ENCODE assay signal across 20 cellular contexts in genomic region chr7:139580435-139580834, GRCh38. TPM values are rescaled to one million over a fixed set of nuclear protein-coding genes. Genes with fewer than 3 reads are reported as not detected.
A peak's percentile ranks its signal among the peaks of the same experiment; 100 is the strongest.
DNase-seq lines count a peak whose midpoint lies in the region; ATAC-seq and TF ChIP-seq lines count a peak whose summit lies in the region.
"Had no signal": no experiment of that assay in that cellular context is flagged by ENCODE, and none has a peak within 500 bp of the region (broad histone marks: within the 10 kb centered on the region; RNA-seq: fewer than 3 reads in every experiment).

No MANE protein-coding gene starts in this region.

- intact Hi-C loops in right cardiac atrium (cut with DNase I): no loop called here

- no peaks in the 10 kb centered on the region for H3K4me1 ChIP-seq in right atrium auricular region
- H3K4me1 ChIP-seq in right cardiac atrium (ENCODE audit: control insufficient read depth, insufficient read depth, low read length): no peaks in the 10 kb centered on the region
- H3K4me1 ChIP-seq: A549, BE2C had no signal

- H3K4me3 ChIP-seq in right atrium auricular region (no peak overlapping the region), right cardiac atrium (ENCODE audit: low read length) (no peak overlapping the region)
- H3K4me3 ChIP-seq: A549; BLaER1 treated with 17β-estradiol and CSF1 and Interleukin-3, amounts not matched to agents 10 nM and 100 nM; GM23338 had no signal

- H3K9me3 ChIP-seq in right atrium auricular region (no peaks in the 10 kb centered on the region), right cardiac atrium (ENCODE audit: control insufficient read depth, low read length) (no peaks in the 10 kb centered on the region)
- H3K9me3 ChIP-seq: A549; BE2C; BLaER1 treated with 17β-estradiol and CSF1 and Interleukin-3, amounts not matched to agents 10 nM and 100 nM had no signal

- H3K36me3 ChIP-seq in right atrium auricular region: peaks cover 77% of the 10 kb centered on the region
- H3K36me3 ChIP-seq: BE2C had no signal

- no peak for TF ChIP-seq CTCF in right atrium auricular region (IDR thresholded peaks at IDR 0.05)

- no peaks in the 10 kb centered on the region for H3K27me3 ChIP-seq in right atrium auricular region
- H3K27me3 ChIP-seq in right cardiac atrium (ENCODE audit: control insufficient read depth, insufficient read depth): no peaks in the 10 kb centered on the region
- H3K27me3 ChIP-seq: BE2C; BLaER1 treated with 17β-estradiol and CSF1 and Interleukin-3, amounts not matched to agents 10 nM and 100 nM had no signal

- WGBS in right cardiac atrium: 97% methylated on average over 3 of the region's 3 CpGs

- H3K27ac ChIP-seq in right atrium auricular region: no peak overlapping the region
- H3K27ac ChIP-seq in right cardiac atrium (ENCODE audit: low read length): no peak overlapping the region
- H3K27ac ChIP-seq: A549 had no signal

- peak; percentile 24 for DNase-seq in activated CD8-positive, alpha-beta memory T cell treated with anti-CD3 and anti-CD28 coated beads for 24 hours
- no peak for DNase-seq in activated CD8-positive, alpha-beta memory T cell treated with anti-CD3 and anti-CD28 coated beads, Interleukin-2, amount 50 U/mL, for 4 hours
- peak; percentile 18 for DNase-seq in right atrium auricular region (ENCODE audit: low spot score)
- DNase-seq in right cardiac atrium: no peak
- DNase-seq in ureter (ENCODE audit: low spot score): peak; percentile 18
- DNase-seq in HT-29 (ENCODE audit: low spot score): no peak
- DNase-seq: 8988T; ACHN; AML-193; BE2C; CD4-positive, alpha-beta T cell; CD8-positive, alpha-beta memory T cell; DMS53; DMS79 treated with DMSO at 0.1 percent for 48 hours; GF-D8 had no signal

- ATAC-seq in right cardiac atrium: no peak
- ATAC-seq: A549, HCT116 had no signal

RNA-seq across cellular contexts. Expression of gene CLEC2L, which starts 57.0 kb away (rescaled TPM):
- not detected for total RNA-seq in right atrium auricular region
- total RNA-seq in right cardiac atrium: not detected
- not detected for polyA plus RNA-seq in right cardiac atrium
- total RNA-seq in ureter: not detected
- not detected in 2 replicates for total RNA-seq in HT-29 (2014; rRNA removed; shearing (Covaris generic))
- total RNA-seq: CD4-positive, alpha-beta T cell; CD8-positive, alpha-beta memory T cell; GM23338 had no signal
- polyA plus RNA-seq: CD14-positive monocyte; CD8-positive, alpha-beta memory T cell; GM23338 had no signal

Comparison
In these comparisons a context has a peak if more than half of its experiments do, and no peak if none do; other contexts are left out.
1. DNase-seq: peak in activated CD8-positive, alpha-beta memory T cell treated with anti-CD3 and anti-CD28 coated beads for 24 hours (single experiment), right atrium auricular region (single experiment) and ureter (single experiment); none in activated CD8-positive, alpha-beta memory T cell treated with anti-CD3 and anti-CD28 coated beads, Interleukin-2, amount 50 U/mL, for 4 hours (single experiment), right cardiac atrium (0 of 3) and HT-29 (single experiment).